ENCODE assay signal across 21 cellular contexts in the genomic region with DNA sequence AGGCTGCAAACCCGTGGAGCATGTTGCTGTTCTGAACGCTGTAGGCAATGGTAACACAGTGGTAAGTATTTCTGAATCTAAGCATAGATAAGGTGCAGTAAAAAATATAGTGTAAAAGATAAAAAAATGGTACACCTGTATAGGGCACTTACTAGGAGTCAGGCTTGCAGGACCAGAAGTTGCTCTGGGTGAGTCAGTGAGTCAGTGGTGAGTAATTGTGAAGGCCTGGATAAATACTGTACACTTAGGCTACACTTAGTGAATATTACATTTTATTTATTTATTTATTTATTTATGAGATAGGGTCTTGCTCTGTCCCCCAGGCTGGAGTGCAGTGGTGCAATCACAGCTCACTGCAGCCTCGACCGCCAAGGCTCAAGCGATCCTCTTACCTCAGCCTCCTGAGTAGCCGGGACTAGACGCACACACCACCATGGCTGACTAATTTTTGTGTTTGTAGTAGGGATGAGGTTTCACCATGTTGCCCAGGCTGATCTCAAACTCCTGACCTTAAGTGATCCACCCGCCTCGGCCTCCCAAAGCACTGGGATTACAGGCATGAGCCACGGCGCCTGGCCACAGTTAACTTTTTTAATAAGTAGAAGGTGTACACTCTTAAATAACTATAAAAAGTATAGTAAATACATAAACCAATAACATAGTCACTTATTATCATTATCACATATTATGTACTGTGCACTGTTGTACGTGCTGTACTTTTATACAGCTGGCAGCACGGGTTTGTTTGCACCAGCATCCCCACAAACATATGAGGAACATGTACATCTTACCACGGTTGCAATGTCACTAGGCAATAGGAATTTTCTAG.
DNase-seq lines count a peak whose midpoint lies in the region; ATAC-seq, FAIRE-seq and TF ChIP-seq lines count a peak whose summit lies in the region.
"Had no signal": no experiment of that assay in that cellular context is flagged by ENCODE, and none has a peak within 500 bp of the region (broad histone marks: within the 10 kb centered on the region; RNA-seq: fewer than 3 reads in every experiment).

No MANE protein-coding gene starts in this region.

- peak; percentile 73 for DNase-seq in GM23248
- no peak for DNase-seq in Panc1 (ENCODE audit: low read depth, low spot score)
- no peak for DNase-seq in endothelial cell of umbilical vein (ENCODE audit: low read depth, low spot score)
- peak; percentile 36 for DNase-seq in osteocyte (ENCODE audit: extremely low spot score, unreplicated experiment)
- no peak for DNase-seq in H9
- no peak for DNase-seq in UCSD-AML1 (lab: John Stamatoyannopoulos, UW; ENCODE audit: unreplicated experiment)
- DNase-seq in foreskin melanocyte: no peak
- DNase-seq: activated CD8-positive, alpha-beta memory T cell treated with anti-CD3 and anti-CD28 coated beads, Interleukin-2, amount 50 U/mL, for 48 hours; activated naive CD4-positive, alpha-beta T cell treated with anti-CD3 and anti-CD28 coated beads, Interleukin-2, amount 10 ng/mL, durations not matched to agents 7 days and 5 days; DMS79 treated with DMSO at 0.1 percent for 48 hours; effector CD8-positive, alpha-beta T cell; NCI-H2081; NCI-H748 treated with DMSO at 0.1 percent for 48 hours; nephron progenitor cell; SHP77 had no signal

- no peak overlapping the region for H2BK120ac ChIP-seq in H9 (ENCODE audit: low read depth, low read length, poor library complexity, severe bottlenecking)

- H3K4me2 ChIP-seq in GM23248 (ENCODE audit: unreplicated experiment) (no peak overlapping the region), endothelial cell of umbilical vein (ENCODE audit: insufficient read depth, low read length) (no peak overlapping the region), H9 (ENCODE audit: insufficient read depth, insufficient read length, low read length) (no peak overlapping the region)
- H3K4me2 ChIP-seq: BLaER1 treated with 17β-estradiol and CSF1 and Interleukin-3, amounts not matched to agents 10 nM and 100 nM; GM23338 had no signal

- TF ChIP-seq POLR2A in endothelial cell of umbilical vein (IDR thresholded peaks at IDR 0.05; ENCODE audit: low read depth, low read length): no peak

- no peak overlapping the region for H2AFZ ChIP-seq in GM23248
- H2AFZ ChIP-seq in endothelial cell of umbilical vein (ENCODE audit: low read depth, low read length): no peak overlapping the region
- H2AFZ ChIP-seq in H9 (ENCODE audit: low read length): no peak overlapping the region
- H2AFZ ChIP-seq: GM23338 had no signal

- ATAC-seq in Panc1 (peak; percentile 67), HG02763 (IDR thresholded peaks at IDR 0.05; ENCODE audit: unreplicated experiment) (no peak)
- ATAC-seq: GM23338 had no signal

- no peak overlapping the region for H4K8ac ChIP-seq in H9 (replicated peaks; ENCODE audit: insufficient read length, low read depth, low read length)

- no peak overlapping the region for H3K27ac ChIP-seq in GM23248
- H3K27ac ChIP-seq in Panc1 (ENCODE audit: low read length): peak overlapping the region; percentile 98
- H3K27ac ChIP-seq in endothelial cell of umbilical vein (ENCODE audit: insufficient read depth, low read depth, low read length): no peak overlapping the region
- H3K27ac ChIP-seq in H9 (ENCODE audit: insufficient read length, low read depth, low read length): no peak overlapping the region
- H3K27ac ChIP-seq: BLaER1 treated with 17β-estradiol and CSF1 and Interleukin-3, amounts not matched to agents 10 nM and 100 nM; cardiac muscle cell had no signal

- no peak overlapping the region for H2BK12ac ChIP-seq in H9 (ENCODE audit: insufficient read length, low read depth, low read length)

- no peaks in the 10 kb centered on the region for H3K9me1 ChIP-seq in endothelial cell of umbilical vein (replicated peaks; ENCODE audit: control insufficient read depth, extremely low read depth, insufficient read depth, low read length)

- peaks cover 98% of the 10 kb centered on the region for H3K79me2 ChIP-seq in GM23248 (ENCODE audit: insufficient read depth)
- H3K79me2 ChIP-seq in endothelial cell of umbilical vein (ENCODE audit: control insufficient read depth, insufficient read depth, low read length): peaks cover 22% of the 10 kb centered on the region
- H3K79me2 ChIP-seq in H9 (ENCODE audit: insufficient read depth, low read length): peaks cover 40% of the 10 kb centered on the region; the same call in 1 of the 2 replicates

- H3K9me3 Mint-ChIP-seq in osteocyte (ENCODE audit: unreplicated experiment) (no peaks in the 10 kb centered on the region), H9 (no peaks in the 10 kb centered on the region; a peak in 1 of 5 replicates)
- H3K9me3 Mint-ChIP-seq: activated naive CD4-positive, alpha-beta T cell treated with anti-CD3 and anti-CD28 coated beads, Interleukin-2, amount 10 ng/mL, durations not matched to agents 7 days and 5 days; GM23338; memory B cell; nephron progenitor cell; T-helper 2 cell treated with Interferon-gamma antibody and Interleukin-4, amounts not matched to agents 5 μg/mL and 100 μg/mL, for 36 hours had no signal

- no peak overlapping the region for H3K9ac ChIP-seq in GM23248
- no peak overlapping the region for H3K9ac ChIP-seq in endothelial cell of umbilical vein (replicated peaks; ENCODE audit: extremely low read depth, insufficient read depth, low read length)
- no peak overlapping the region for H3K9ac ChIP-seq in H9 (ENCODE audit: extremely low read depth, insufficient read length, low read length)
- H3K9ac ChIP-seq: BLaER1 treated with 17β-estradiol and CSF1 and Interleukin-3, amounts not matched to agents 10 nM and 100 nM had no signal

- H3K18ac ChIP-seq in H9 (ENCODE audit: insufficient read length, low read depth, low read length): no peak overlapping the region

- H3K27me3 Mint-ChIP-seq in osteocyte (ENCODE audit: unreplicated experiment) (no peaks in the 10 kb centered on the region), H9 (ENCODE audit: low read depth) (peaks cover under 1% of the 10 kb centered on the region; the same call in 1 of the 2 replicates)
- H3K27me3 Mint-ChIP-seq: activated naive CD4-positive, alpha-beta T cell treated with anti-CD3 and anti-CD28 coated beads, Interleukin-2, amount 10 ng/mL, durations not matched to agents 7 days and 5 days had no signal

- no peak overlapping the region for H2BK20ac ChIP-seq in H9 (ENCODE audit: low read depth, low read length, poor library complexity, severe bottlenecking)

- peaks cover 8% of the 10 kb centered on the region for H3K23me2 ChIP-seq in H9 (ENCODE audit: insufficient read length, low read depth, low read length, poor library complexity, severe bottlenecking)

- peaks cover 3% of the 10 kb centered on the region for H3K79me1 ChIP-seq in H9 (ENCODE audit: insufficient read depth, low read depth, low read length, poor library complexity, severe bottlenecking)

- no peaks in the 10 kb centered on the region for H3K9me2 ChIP-seq in GM23248 (ENCODE audit: insufficient read depth)

- H3K4me3 Mint-ChIP-seq in osteocyte (ENCODE audit: unreplicated experiment): no peak overlapping the region
- no peak overlapping the region; a peak in 1 of 5 replicates for H3K4me3 Mint-ChIP-seq in H9
- H3K4me3 Mint-ChIP-seq: activated naive CD4-positive, alpha-beta T cell treated with anti-CD3 and anti-CD28 coated beads, Interleukin-2, amount 10 ng/mL, durations not matched to agents 7 days and 5 days; GM23338; memory B cell; nephron progenitor cell; T-helper 2 cell treated with Interferon-gamma antibody and Interleukin-4, amounts not matched to agents 5 μg/mL and 100 μg/mL, for 36 hours had no signal

- in situ Hi-C loops in GM23248 (cut with MboI): no loop called here
- in situ Hi-C loops in Panc1 (cut with HindIII; ENCODE audit: low pct_unique_long_range_greater_than_20kb, low sequenced_read_pairs): no loop called here

- H3K36me3 Mint-ChIP-seq in osteocyte (ENCODE audit: unreplicated experiment) (peaks cover 2% of the 10 kb centered on the region), H9 (ENCODE audit: insufficient read depth in 1 of 3, low read depth in 3 of 3) (peaks cover 0 to 4% (median 0%) of the 10 kb centered on the region in 3 experiments; a peak in 2 of 7 replicates)
- H3K36me3 Mint-ChIP-seq: activated naive CD4-positive, alpha-beta T cell treated with anti-CD3 and anti-CD28 coated beads, Interleukin-2, amount 10 ng/mL, durations not matched to agents 7 days and 5 days had no signal

- no peak overlapping the region for H2AK5ac ChIP-seq in H9 (ENCODE audit: insufficient read length, low read length)

- BruUV-seq in Panc1 (replicated peaks; lab: Mats Ljungman, UMichigan) (no TSS peak), endothelial cell of umbilical vein (replicated peaks; lab: Mats Ljungman, UMichigan) (no TSS peak)

- H3K23ac ChIP-seq in H9 (ENCODE audit: insufficient read length, low read depth, low read length): no peak overlapping the region

- H4K20me1 ChIP-seq in GM23248 (ENCODE audit: insufficient read depth) (peaks cover 50% of the 10 kb centered on the region; the same call in 1 of the 2 replicates), endothelial cell of umbilical vein (replicated peaks; ENCODE audit: control insufficient read depth, extremely low read depth, insufficient read depth, low read length) (no peaks in the 10 kb centered on the region), H9 (ENCODE audit: control insufficient read depth, insufficient read depth, insufficient read length) (no peaks in the 10 kb centered on the region)

- CTCF ChIA-PET in Panc1 (lab: Charles Lee): interaction anchor here (1.7 kb wide), 1 partner anchor 47 kb away, joined by 6 read pairs; no protein-coding TSS in a partner anchor
- CTCF ChIA-PET in endothelial cell of umbilical vein (lab: Charles Lee): interaction anchor here (1.0 to 3.1 kb wide), 2 partner anchors 13 to 48 kb away, joined by 3 to 19 read pairs; no protein-coding TSS in a partner anchor

- no peak overlapping the region for H2BK15ac ChIP-seq in H9 (ENCODE audit: low read depth, low read length)

- H2BK5ac ChIP-seq in H9 (ENCODE audit: insufficient read length, low read length): no peak overlapping the region

- POLR2A ChIA-PET in Panc1 (lab: Charles Lee) (interaction anchor here (0.6 kb wide), 1 partner anchor 46 kb away, joined by 3 read pairs; no protein-coding TSS in a partner anchor), endothelial cell of umbilical vein (lab: Charles Lee) (no interaction called here)

- peaks cover 43% of the 10 kb centered on the region for H3K4me1 ChIP-seq in GM23248 (ENCODE audit: insufficient read depth)
- H3K4me1 ChIP-seq in Panc1 (ENCODE audit: control insufficient read depth, insufficient read depth, low read length): peaks cover 85% of the 10 kb centered on the region
- H3K4me1 ChIP-seq in endothelial cell of umbilical vein (ENCODE audit: control insufficient read depth, extremely low read depth, insufficient read depth, low read length): peaks cover 42% of the 10 kb centered on the region
- H3K4me1 ChIP-seq in H9 (ENCODE audit: insufficient read depth, low read length): peaks cover 17% of the 10 kb centered on the region

- H3K14ac ChIP-seq in H9 (ENCODE audit: insufficient read depth, low read length): no peak overlapping the region

- no peak overlapping the region for H3K4me3 ChIP-seq in GM23248
- H3K4me3 ChIP-seq in Panc1 (ENCODE audit: low read depth in 2 of 2, low read length in 2 of 2): no peak overlapping the region; a peak in 1 of 4 replicates
- no peak overlapping the region for H3K4me3 ChIP-seq in endothelial cell of umbilical vein (replicated peaks in 1 of 3; ENCODE audit: insufficient read depth in 1 of 3, low read depth in 1 of 3, low read length in 3 of 3)
- H3K4me3 ChIP-seq: BLaER1 treated with 17β-estradiol and CSF1 and Interleukin-3, amounts not matched to agents 10 nM and 100 nM; cardiac muscle cell; GM23338 had no signal

- 84 to 85% methylated on average over 14 of the region's 14 CpGs for WGBS in GM23248 (ENCODE audit: low coverage in 1 of 2, low lambda C conversion rate in 2 of 2, missing lambda C conversion rate in 2 of 2), 2 experiments
- no CpG with 5 or more reads among the region's 14 CpGs for WGBS in H9 (ENCODE audit: extremely low coverage, insufficient read length, low lambda C conversion rate)

- no peaks in the 10 kb centered on the region for H3K9me3 ChIP-seq in GM23248 (ENCODE audit: low read depth)
- H3K9me3 ChIP-seq in Panc1 (ENCODE audit: control insufficient read depth, insufficient read depth, low read depth, low read length): no peaks in the 10 kb centered on the region
- H3K9me3 ChIP-seq in endothelial cell of umbilical vein (replicated peaks; ENCODE audit: control insufficient read depth, insufficient read depth, low read length): no peaks in the 10 kb centered on the region
- H3K9me3 ChIP-seq in H9 (ENCODE audit: control insufficient read depth, low read depth, low read length): no peaks in the 10 kb centered on the region

- dilution Hi-C loops in endothelial cell of umbilical vein (cut with MboI; ENCODE audit: extremely low pct_ligation_motif_present, low sequenced_read_pairs): no loop called here

- no peak overlapping the region for H3T11ph ChIP-seq in H9 (ENCODE audit: low read length)

- no peak for TF ChIP-seq CTCF in Panc1 (IDR thresholded peaks at IDR 0.05)
- TF ChIP-seq CTCF in endothelial cell of umbilical vein (IDR thresholded peaks at IDR 0.05; ENCODE audit: extremely low read depth in 1 of 2, insufficient read depth in 1 of 2, low read depth in 1 of 2, low read length in 2 of 2): no peak
- TF ChIP-seq CTCF in osteocyte (IDR thresholded peaks at IDR 0.05): no peak
- no peak for TF ChIP-seq CTCF in H9 (conservative IDR thresholded peaks at IDR 0.05)

- H3K27ac Mint-ChIP-seq in osteocyte (ENCODE audit: unreplicated experiment): no peak overlapping the region
- H3K27ac Mint-ChIP-seq in H9: no peak overlapping the region
- H3K27ac Mint-ChIP-seq: activated naive CD4-positive, alpha-beta T cell treated with anti-CD3 and anti-CD28 coated beads, Interleukin-2, amount 10 ng/mL, durations not matched to agents 7 days and 5 days; GM23338; nephron progenitor cell; T-helper 2 cell treated with Interferon-gamma antibody and Interleukin-4, amounts not matched to agents 5 μg/mL and 100 μg/mL, for 36 hours had no signal

- peak; percentile 71 for FAIRE-seq in endothelial cell of umbilical vein (lab: Jason Lieb, UNC)

- H4K5ac ChIP-seq in H9 (ENCODE audit: insufficient read length, low read depth, low read length): no peak overlapping the region

- H3K27me3 ChIP-seq in GM23248 (replicated peaks; ENCODE audit: insufficient read depth): no peaks in the 10 kb centered on the region
- no peaks in the 10 kb centered on the region for H3K27me3 ChIP-seq in Panc1 (ENCODE audit: control insufficient read depth, insufficient read depth, low read length)
- no peaks in the 10 kb centered on the region for H3K27me3 ChIP-seq in endothelial cell of umbilical vein (ENCODE audit: control insufficient read depth in 2 of 2, insufficient read depth in 2 of 2, low read length in 2 of 2)
- H3K27me3 ChIP-seq in H9 (ENCODE audit: insufficient read depth, low read length): no peaks in the 10 kb centered on the region
- H3K27me3 ChIP-seq: BLaER1 treated with 17β-estradiol and CSF1 and Interleukin-3, amounts not matched to agents 10 nM and 100 nM; cardiac muscle cell had no signal

- H3K36me3 ChIP-seq in GM23248 (ENCODE audit: low read depth): no peaks in the 10 kb centered on the region
- H3K36me3 ChIP-seq in Panc1 (ENCODE audit: control insufficient read depth, insufficient read depth, low read length): no peaks in the 10 kb centered on the region
- no peaks in the 10 kb centered on the region for H3K36me3 ChIP-seq in endothelial cell of umbilical vein (ENCODE audit: control insufficient read depth in 2 of 2, extremely low read depth in 1 of 2, insufficient read depth in 2 of 2, low read length in 2 of 2)
- H3K36me3 ChIP-seq: cardiac muscle cell had no signal

- peaks cover 68% of the 10 kb centered on the region for H3K4me1 Mint-ChIP-seq in osteocyte (ENCODE audit: unreplicated experiment)
- peaks cover 63% of the 10 kb centered on the region in 2 experiments for H3K4me1 Mint-ChIP-seq in H9

- no peak overlapping the region for H3K4ac ChIP-seq in H9 (ENCODE audit: low read depth, low read length)

- H4K91ac ChIP-seq in H9 (ENCODE audit: insufficient read length, low read depth, low read length): no peak overlapping the region

- H3F3A ChIP-seq in GM23248 (ENCODE audit: insufficient read depth): peaks cover 64% of the 10 kb centered on the region

- intact Hi-C loops in Panc1 (cut with micrococcal nuclease; ENCODE audit: unreplicated experiment) (no loop called here), endothelial cell of umbilical vein (cut with micrococcal nuclease) (loop anchor here (5.0 kb wide), 1 partner anchor 94 kb away; no protein-coding TSS in a partner anchor)

- H3K56ac ChIP-seq in H9 (ENCODE audit: insufficient read length, low read depth, low read length): no peak overlapping the region

Comparison
In these comparisons a context has a peak if more than half of its experiments do, and no peak if none do; other contexts are left out.
1. DNase-seq: peak in GM23248 (single experiment) and osteocyte (single experiment); none in Panc1 (single experiment), endothelial cell of umbilical vein (single experiment), H9 (single experiment), UCSD-AML1 (single experiment) and foreskin melanocyte (single experiment).